ENCODE assay signal across 12 cellular contexts in genomic region chr17:883586-883962, GRCh38.
DNase-seq lines count a peak whose midpoint lies in the region; ATAC-seq and TF ChIP-seq lines count a peak whose summit lies in the region.
"Had no signal": no experiment of that assay in that cellular context is flagged by ENCODE, and none has a peak within 500 bp of the region (broad histone marks: within the 10 kb centered on the region; RNA-seq: fewer than 3 reads in every experiment).

No MANE protein-coding gene starts in this region.

- peaks cover 2% of the 10 kb centered on the region for H3K36me3 Mint-ChIP-seq in neural crest cell (ENCODE audit: low read depth)
- no peaks in the 10 kb centered on the region for H3K36me3 Mint-ChIP-seq in activated CD8-positive, alpha-beta T cell treated with anti-CD3 and anti-CD28 coated beads for 36 hours (ENCODE audit: low read depth)

- CTCF ChIA-PET in activated CD8-positive, alpha-beta T cell treated with anti-CD3 and anti-CD28 coated beads for 36 hours (lab: Charles Lee): interaction anchor here (1.6 kb wide), 1 partner anchor 98 kb away, joined by 4 read pairs; no protein-coding TSS in a partner anchor
- CTCF ChIA-PET in SK-N-SH (lab: Yijun Ruan, JAX): no interaction called here

- no peak overlapping the region for H2AFZ ChIP-seq in SK-N-SH (ENCODE audit: low read depth)

- H3K36me3 ChIP-seq in gastroesophageal sphincter (no peaks in the 10 kb centered on the region), uterus (no peaks in the 10 kb centered on the region), SK-N-SH (replicated peaks in 1 of 2; ENCODE audit: control insufficient read depth in 1 of 2, insufficient read depth in 2 of 2, low read length in 1 of 2) (no peaks in the 10 kb centered on the region)

- peaks cover 58% of the 10 kb centered on the region for H3K4me1 Mint-ChIP-seq in neural crest cell
- H3K4me1 Mint-ChIP-seq in activated CD8-positive, alpha-beta T cell treated with anti-CD3 and anti-CD28 coated beads for 36 hours (ENCODE audit: low read depth): peaks cover 6% of the 10 kb centered on the region

- no peaks in the 10 kb centered on the region; the same call in 1 of the 2 replicates for H3K79me2 ChIP-seq in SK-N-SH (ENCODE audit: insufficient read depth)

- H3K27me3 Mint-ChIP-seq in neural crest cell (ENCODE audit: low read depth): no peaks in the 10 kb centered on the region
- H3K27me3 Mint-ChIP-seq in activated CD8-positive, alpha-beta T cell treated with anti-CD3 and anti-CD28 coated beads for 36 hours: peaks cover 9% of the 10 kb centered on the region

- TF ChIP-seq RAD21 in SK-N-SH (IDR thresholded peaks at IDR 0.05; ENCODE audit: low read length): no peak

- H3K27me3 ChIP-seq in gastroesophageal sphincter: no peaks in the 10 kb centered on the region
- no peaks in the 10 kb centered on the region for H3K27me3 ChIP-seq in uterus
- H3K27me3 ChIP-seq in SK-N-SH (ENCODE audit: insufficient read depth): peaks cover 15% of the 10 kb centered on the region; the same call in 1 of the 2 replicates

- H3K4me3 Mint-ChIP-seq in neural crest cell: peak overlapping the region; percentile 75
- no peak overlapping the region for H3K4me3 Mint-ChIP-seq in activated CD8-positive, alpha-beta T cell treated with anti-CD3 and anti-CD28 coated beads for 36 hours

- H3K4me1 ChIP-seq in gastroesophageal sphincter: peaks cover 0 to 91% (median 30%) of the 10 kb centered on the region in 3 donors
- H3K4me1 ChIP-seq in uterus: peaks cover 18 to 29% of the 10 kb centered on the region in 2 donors
- H3K4me1 ChIP-seq in SK-N-SH (ENCODE audit: control insufficient read depth in 1 of 2, insufficient read depth in 2 of 2, low read depth in 1 of 2, low read length in 1 of 2): no peaks in the 10 kb centered on the region; a peak in 1 of 4 replicates

- peak overlapping the region; percentile 94 for H3K27ac Mint-ChIP-seq in neural crest cell (ENCODE audit: unreplicated experiment)
- no peak overlapping the region for H3K27ac Mint-ChIP-seq in activated CD8-positive, alpha-beta T cell treated with anti-CD3 and anti-CD28 coated beads for 36 hours

- ATAC-seq in Right ventricle myocardium inferior: no peak
- ATAC-seq in Right ventricle myocardium superior (ENCODE audit: poor library complexity): no peak
- no peak for ATAC-seq in gastroesophageal sphincter
- no peak for ATAC-seq in activated CD8-positive, alpha-beta T cell treated with anti-CD3 and anti-CD28 coated beads for 36 hours

- H3K27ac ChIP-seq in gastroesophageal sphincter (peak overlapping the region in 3 of 4 donors; percentile 84 to 91 (median 88)), uterus (peak overlapping the region; percentile 86 to 92), SK-N-SH (ENCODE audit: low read depth in 2 of 2, low read length in 1 of 2) (no peak overlapping the region)

- H3K9me3 ChIP-seq in gastroesophageal sphincter (no peaks in the 10 kb centered on the region), uterus (no peaks in the 10 kb centered on the region), SK-N-SH (no peaks in the 10 kb centered on the region)

- H3K4me3 ChIP-seq in gastroesophageal sphincter: no peak overlapping the region
- no peak overlapping the region for H3K4me3 ChIP-seq in uterus
- no peak overlapping the region for H3K4me3 ChIP-seq in SK-N-SH (ENCODE audit: low read depth in 2 of 2, low read length in 1 of 2)

- TF ChIP-seq POLR2A in gastroesophageal sphincter (IDR thresholded peaks at IDR 0.05) (no peak), uterus (IDR thresholded peaks at IDR 0.05) (no peak)

- no peak for TF ChIP-seq EP300 in gastroesophageal sphincter (IDR thresholded peaks at IDR 0.05)
- TF ChIP-seq EP300 in SK-N-SH (IDR thresholded peaks at IDR 0.05; ENCODE audit: borderline replicate concordance in 1 of 2, low read depth in 1 of 2, low read length in 1 of 2): no peak

- no peaks in the 10 kb centered on the region for H3K9me2 ChIP-seq in SK-N-SH

- no peak overlapping the region for H3K9ac ChIP-seq in SK-N-SH

- POLR2A ChIA-PET in activated CD8-positive, alpha-beta T cell treated with anti-CD3 and anti-CD28 coated beads for 36 hours (lab: Charles Lee): no interaction called here
- POLR2A ChIA-PET in SK-N-SH (lab: Yijun Ruan, JAX): no interaction called here

- intact Hi-C loops in Right ventricle myocardium inferior (cut with DNase I) (loop anchor here (2.0 to 5.0 kb wide), 2 partner anchors 34 to 89 kb away; no protein-coding TSS in a partner anchor), Right ventricle myocardium superior (cut with DNase I) (no loop called here), uterus (cut with DNase I; ENCODE audit: low total_unique reads) (loop anchor here (10.0 kb wide), 1 partner anchor 91 kb away; the partner anchor contains the start of gene NXN)
- intact Hi-C loops in activated CD8-positive, alpha-beta T cell treated with anti-CD3 and anti-CD28 coated beads for 36 hours (cut with micrococcal nuclease): loop anchor here (10.0 kb wide), 1 partner anchor 101 kb away; no protein-coding TSS in a partner anchor

- H4K20me1 ChIP-seq in SK-N-SH (ENCODE audit: insufficient read depth): no peaks in the 10 kb centered on the region

- 73% methylated on average over 3 of the region's 12 CpGs; no CpG with 5 or more reads in 1 of the 2 donors for WGBS in gastroesophageal sphincter (ENCODE audit: low coverage in 1 of 2), 2 donors
- WGBS in SK-N-SH (ENCODE audit: low lambda C conversion rate): 89% methylated on average over 11 of the region's 12 CpGs

- H3K4me2 ChIP-seq in SK-N-SH: no peak overlapping the region

- DNase-seq in Right ventricle myocardium inferior (ENCODE audit: missing footprints) (peak; percentile 33), Right ventricle myocardium superior (no peak), neural crest cell (ENCODE audit: low read depth, low spot score) (no peak), uterus (no peak), SK-N-SH (no peak)
- DNase-seq in activated CD8-positive, alpha-beta T cell treated with anti-CD3 and anti-CD28 coated beads for 36 hours: no peak
- no peak for DNase-seq in stimulated activated CD4-positive, alpha-beta T cell treated with anti-CD3 and anti-CD28 coated beads, Interleukin-4, amount 100 ng/mL, for 24 hours
- DNase-seq: activated CD4-positive, alpha-beta T cell treated with anti-CD3 and anti-CD28 coated beads, Interleukin-2, amount 50 U/mL, for 4 hours; activated gamma-delta T cell; caudate nucleus; NCI-H2227 treated with DMSO at 0.1 percent for 48 hours had no signal

- TF ChIP-seq CTCF in gastroesophageal sphincter (IDR thresholded peaks at IDR 0.05) (no peak), neural crest cell (conservative IDR thresholded peaks at IDR 0.05) (no peak), uterus (IDR thresholded peaks at IDR 0.05) (no peak), SK-N-SH (IDR thresholded peaks at IDR 0.05) (no peak)
- no peak for TF ChIP-seq CTCF in activated CD8-positive, alpha-beta T cell treated with anti-CD3 and anti-CD28 coated beads for 36 hours (IDR thresholded peaks at IDR 0.05)

- peaks cover 2% of the 10 kb centered on the region for H3F3A ChIP-seq in SK-N-SH (replicated peaks; ENCODE audit: insufficient read depth)

- no peaks in the 10 kb centered on the region for H3K9me3 Mint-ChIP-seq in neural crest cell
- H3K9me3 Mint-ChIP-seq in activated CD8-positive, alpha-beta T cell treated with anti-CD3 and anti-CD28 coated beads for 36 hours: no peaks in the 10 kb centered on the region

TF ChIP-seq in SK-N-SH, 30 proteins besides CTCF, POLR2A, EP300 and RAD21 (continues in another document):
- TF ChIP-seq NFIC (IDR thresholded peaks at IDR 0.05; ENCODE audit: borderline replicate concordance): no peak
- no peak for TF ChIP-seq ZBTB33 (IDR thresholded peaks at IDR 0.05; ENCODE audit: borderline replicate concordance, low read depth)
- TF ChIP-seq USF1 (IDR thresholded peaks at IDR 0.05; ENCODE audit: borderline replicate concordance, low read depth): no peak
- TF ChIP-seq PBX3 (IDR thresholded peaks at IDR 0.05): no peak
- no peak for TF ChIP-seq RXRA (IDR thresholded peaks at IDR 0.05; ENCODE audit: borderline replicate concordance, low read depth)
- no peak for TF ChIP-seq POLR2AphosphoS5 (IDR thresholded peaks at IDR 0.05; ENCODE audit: low read depth, low read length)
- TF ChIP-seq JUND (IDR thresholded peaks at IDR 0.05): no peak
- TF ChIP-seq FOXM1 (IDR thresholded peaks at IDR 0.05; ENCODE audit: low read depth): no peak

Comparison
In these comparisons a context has a peak if more than half of its experiments do, and no peak if none do; other contexts are left out.
1. H3K27ac ChIP-seq: peak in gastroesophageal sphincter (3 of 4) and uterus (2 of 2); none in SK-N-SH (0 of 2).